In the genomic region with DNA sequence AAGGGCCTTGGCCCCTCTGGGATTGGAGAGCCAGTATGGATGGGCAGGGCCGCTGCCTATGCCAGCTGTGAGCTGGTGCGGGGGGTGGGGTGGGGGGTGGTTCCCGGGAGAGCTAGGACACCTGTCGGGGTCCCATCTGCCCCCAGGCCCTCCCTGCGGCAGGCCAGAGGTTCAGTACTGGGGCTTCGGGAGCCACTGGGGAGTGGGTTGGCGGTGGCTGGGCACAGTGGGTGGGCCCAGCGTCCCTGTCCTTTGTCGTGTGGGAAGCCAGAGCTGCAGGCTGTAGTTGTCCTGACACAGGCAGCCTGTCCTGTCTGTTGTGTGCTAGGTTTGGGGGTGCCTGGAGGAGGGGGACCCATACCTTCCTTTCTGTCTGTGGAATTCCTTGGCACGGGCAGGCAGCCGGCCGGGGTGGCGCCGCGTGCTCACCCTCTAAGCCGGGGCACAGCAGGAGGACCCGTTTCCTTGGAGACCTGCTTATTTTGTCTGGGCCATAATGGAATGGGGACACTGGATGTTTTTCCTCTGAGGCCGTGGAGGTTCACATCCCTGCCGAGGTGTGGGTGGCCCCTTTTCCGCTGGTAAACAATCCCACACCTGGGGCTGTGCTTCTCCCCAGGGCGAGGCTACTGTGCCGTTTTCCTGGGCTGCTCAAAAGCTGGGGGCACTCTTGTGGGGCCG, we compare ENCODE assay signal across 17 cellular contexts. TPM values are rescaled to one million over a fixed set of nuclear protein-coding genes. Genes with fewer than 3 reads are reported as not detected.
"Had no signal": no experiment of that assay in that cellular context is flagged by ENCODE, and none has a peak within 500 bp of the region (broad histone marks: within the 10 kb centered on the region; RNA-seq: fewer than 3 reads in every experiment).

No MANE protein-coding gene starts in this region.

- H3K4me3 ChIP-seq: body of pancreas, heart left ventricle, lower lobe of right lung, ovary had no signal

- H3K27me3 ChIP-seq: body of pancreas, ovary had no signal

- H3K36me3 ChIP-seq: lower lobe of right lung, ovary had no signal

- DNase-seq: activated CD4-positive, alpha-beta T cell treated with anti-CD3 and anti-CD28 coated beads, Interleukin-2, amount 50 U/mL, for 48 hours; activated naive CD4-positive, alpha-beta T cell treated with anti-CD3 and anti-CD28 coated beads, Interleukin-2, amount 10 ng/mL, durations not matched to agents 7 days and 5 days; body of pancreas; central memory CD4-positive, alpha-beta T cell; effector memory CD4-positive, alpha-beta T cell; foreskin melanocyte; immature natural killer cell; lower lobe of right lung; ovary; stimulated activated CD4-positive, alpha-beta T cell treated with anti-CD3 and anti-CD28 coated beads, Interleukin-2, amount 100 ng/mL, for 48 hours; T1000 had no signal

- H3K27ac ChIP-seq: body of pancreas, epithelial cell of prostate, lower lobe of right lung, ovary, VCaP had no signal

- H3K9me3 ChIP-seq: body of pancreas, heart left ventricle, lower lobe of right lung, ovary had no signal

- ATAC-seq: body of pancreas; heart left ventricle; lower lobe of right lung; stimulated activated memory B cell treated with anti-CD40 and anti-IgM and Interleukin-4, amounts not matched to agents 10 μg/mL and 1 μg/mL and 100 μg/mL, for 72 hours had no signal

RNA-seq across cellular contexts. Expression of a gene that starts 14.8 kb away (rescaled TPM):
- polyA plus RNA-seq: fibroblast of lung had no signal

RNA-seq across cellular contexts. Expression of a gene that starts 36.1 kb away (rescaled TPM):
- total RNA-seq: ureter had no signal
- polyA plus RNA-seq: fibroblast of lung, immature natural killer cell had no signal
